5 cellular contexts compared by ENCODE assay signal in genomic region chr7:1279895-1280294, GRCh38. TPM values are rescaled to one million over a fixed set of nuclear protein-coding genes. Genes with fewer than 3 reads are reported as not detected.
"Had no signal": no experiment of that assay in that cellular context is flagged by ENCODE, and none has a peak within 500 bp of the region (broad histone marks: within the 10 kb centered on the region; RNA-seq: fewer than 3 reads in every experiment).

No MANE protein-coding gene starts in this region.

RNA-seq across cellular contexts. Expression of gene UNCX, which starts 47.2 kb away (rescaled TPM):
- total RNA-seq: HepG2, HT-29, HT1080, IMR-90 had no signal
- polyA plus RNA-seq: HepG2, IgD-negative memory B cell, IMR-90 had no signal
